10 cellular contexts compared by ENCODE assay signal in the genomic region with DNA sequence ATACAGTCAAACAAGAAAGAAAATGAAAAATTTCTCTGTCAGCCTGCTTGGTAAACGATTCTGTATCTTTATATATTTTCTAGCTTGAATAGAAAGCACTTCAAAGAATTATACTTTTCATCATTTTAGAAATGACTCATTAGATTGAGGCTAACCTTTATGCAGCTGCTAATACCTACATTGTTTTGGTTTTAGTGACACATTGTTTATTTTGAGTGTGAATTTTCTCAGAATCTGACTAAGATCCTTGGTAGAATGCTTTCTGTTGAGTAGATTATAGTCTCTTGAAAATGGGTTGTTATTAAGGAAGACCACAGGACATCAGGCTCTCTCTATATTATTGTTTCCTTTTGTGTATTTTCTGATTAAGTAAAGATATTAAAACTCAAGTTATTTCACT. TPM values are rescaled to one million over a fixed set of nuclear protein-coding genes. Genes with fewer than 3 reads are reported as not detected.
DNase-seq lines count a peak whose midpoint lies in the region; ATAC-seq lines count a peak whose summit lies in the region.
"Had no signal": no experiment of that assay in that cellular context is flagged by ENCODE, and none has a peak within 500 bp of the region (broad histone marks: within the 10 kb centered on the region; RNA-seq: fewer than 3 reads in every experiment).

A gene with protein sequence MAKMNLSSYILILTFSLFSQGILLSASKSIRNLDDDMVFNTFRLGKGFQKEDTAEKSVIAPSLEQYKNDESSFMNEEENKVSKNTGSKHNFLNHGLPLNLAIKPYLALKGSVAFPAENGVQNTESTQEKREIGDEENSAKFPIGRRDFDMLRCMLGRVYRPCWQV (minus strand): TSS at position 45 of the 400 bp plus-strand sequence. CDS start 63 bp downstream, outside the sequence.

- peaks cover 0 to 5% of the 10 kb centered on the region in 2 donors for H3K36me3 Mint-ChIP-seq in activated naive CD4-positive, alpha-beta T cell treated with anti-CD3 and anti-CD28 coated beads, Interleukin-2, amount 50 U/mL, for 72 hours
- peaks cover 15% of the 10 kb centered on the region for H3K36me3 Mint-ChIP-seq in activated naive CD8-positive, alpha-beta T cell treated with anti-CD3 and anti-CD28 coated beads, Interleukin-2, amount 10 ng/mL, durations not matched to agents 7 days and 5 days

- ATAC-seq in activated naive CD4-positive, alpha-beta T cell treated with anti-CD3 and anti-CD28 coated beads, Interleukin-2, amount 50 U/mL, for 72 hours: peak; percentile 54 to 97
- peak; percentile 73 for ATAC-seq in HG02981 (IDR thresholded peaks at IDR 0.05; ENCODE audit: unreplicated experiment)
- peak; percentile 78 for ATAC-seq in activated naive CD8-positive, alpha-beta T cell treated with anti-CD3 and anti-CD28 coated beads, Interleukin-2, amount 10 ng/mL, durations not matched to agents 7 days and 5 days (ENCODE audit: low read depth)
- ATAC-seq in stimulated activated naive CD8-positive, alpha-beta T cell treated with anti-CD3 and anti-CD28 coated beads, Interleukin-15, amount 100 ng/mL, for 72 hours: peak; percentile 100

- H3K4me3 Mint-ChIP-seq in activated naive CD8-positive, alpha-beta T cell treated with anti-CD3 and anti-CD28 coated beads, Interleukin-2, amount 10 ng/mL, durations not matched to agents 7 days and 5 days: no peak within 1 kb of the TSS
- H3K4me3 Mint-ChIP-seq in stimulated activated naive CD8-positive, alpha-beta T cell treated with anti-CD3 and anti-CD28 coated beads, Interleukin-15, amount 100 ng/mL, for 72 hours: peak within 1 kb of the TSS in 1 of 2 donors; percentile 33
- H3K4me3 Mint-ChIP-seq: activated B cell treated with CpG ODN at 0.5 μM for 24 hours had no signal

- H3K27me3 Mint-ChIP-seq in activated naive CD8-positive, alpha-beta T cell treated with anti-CD3 and anti-CD28 coated beads, Interleukin-2, amount 10 ng/mL, durations not matched to agents 7 days and 5 days: no peaks in the 10 kb centered on the region
- H3K27me3 Mint-ChIP-seq in stimulated activated naive CD8-positive, alpha-beta T cell treated with anti-CD3 and anti-CD28 coated beads, Interleukin-15, amount 100 ng/mL, for 72 hours: no peaks in the 10 kb centered on the region
- H3K27me3 Mint-ChIP-seq: activated B cell treated with CpG ODN at 0.5 μM for 24 hours had no signal

- no peaks in the 10 kb centered on the region for H3K9me3 Mint-ChIP-seq in activated naive CD4-positive, alpha-beta T cell treated with anti-CD3 and anti-CD28 coated beads, Interleukin-2, amount 50 U/mL, for 72 hours
- H3K9me3 Mint-ChIP-seq in activated naive CD8-positive, alpha-beta T cell treated with anti-CD3 and anti-CD28 coated beads, Interleukin-2, amount 10 ng/mL, durations not matched to agents 7 days and 5 days: no peaks in the 10 kb centered on the region
- no peaks in the 10 kb centered on the region for H3K9me3 Mint-ChIP-seq in stimulated activated naive CD8-positive, alpha-beta T cell treated with anti-CD3 and anti-CD28 coated beads, Interleukin-15, amount 100 ng/mL, for 72 hours
- H3K9me3 Mint-ChIP-seq: activated B cell treated with CpG ODN at 0.5 μM for 24 hours had no signal

- POLR2A ChIA-PET in activated naive CD8-positive, alpha-beta T cell treated with anti-CD3 and anti-CD28 coated beads, Interleukin-2, amount 10 ng/mL, durations not matched to agents 7 days and 5 days (lab: Charles Lee): no interaction called here

- H3K4me1 Mint-ChIP-seq in activated naive CD8-positive, alpha-beta T cell treated with anti-CD3 and anti-CD28 coated beads, Interleukin-2, amount 10 ng/mL, durations not matched to agents 7 days and 5 days: peaks cover 1% of the 10 kb centered on the region
- H3K4me1 Mint-ChIP-seq in stimulated activated naive CD8-positive, alpha-beta T cell treated with anti-CD3 and anti-CD28 coated beads, Interleukin-15, amount 100 ng/mL, for 72 hours: peaks cover 10% of the 10 kb centered on the region

- H3K27ac Mint-ChIP-seq in activated naive CD4-positive, alpha-beta T cell treated with anti-CD3 and anti-CD28 coated beads, Interleukin-2, amount 50 U/mL, for 72 hours: no peak within 1 kb of the TSS
- H3K27ac Mint-ChIP-seq in activated naive CD8-positive, alpha-beta T cell treated with anti-CD3 and anti-CD28 coated beads, Interleukin-2, amount 10 ng/mL, durations not matched to agents 7 days and 5 days: no peak within 1 kb of the TSS
- peak within 1 kb of the TSS in 1 of 2 donors; percentile 54 for H3K27ac Mint-ChIP-seq in stimulated activated naive CD8-positive, alpha-beta T cell treated with anti-CD3 and anti-CD28 coated beads, Interleukin-15, amount 100 ng/mL, for 72 hours
- H3K27ac Mint-ChIP-seq: activated B cell treated with CpG ODN at 0.5 μM for 24 hours had no signal

- DNase-seq in activated naive CD4-positive, alpha-beta T cell treated with anti-CD3 and anti-CD28 coated beads, Interleukin-2, amount 50 U/mL, for 72 hours (ENCODE audit: low spot score in 2 of 2): no peak
- no peak for DNase-seq in activated naive CD4-positive, alpha-beta T cell (lab: John Stamatoyannopoulos, UW)
- DNase-seq in activated naive CD8-positive, alpha-beta T cell treated with anti-CD3 and anti-CD28 coated beads, Interleukin-2, amount 10 ng/mL, durations not matched to agents 7 days and 5 days: no peak
- DNase-seq in stimulated activated naive CD8-positive, alpha-beta T cell treated with anti-CD3 and anti-CD28 coated beads, Interleukin-15, amount 100 ng/mL, for 72 hours: no peak
- DNase-seq in NCI-H748 (lab: John Stamatoyannopoulos, UW; ENCODE audit: unreplicated experiment) (no peak), NCI-H446 (lab: John Stamatoyannopoulos, UW) (no peak), occipital lobe (lab: John Stamatoyannopoulos, UW) (no peak)
- DNase-seq: activated B cell treated with CpG ODN at 0.5 μM for 24 hours, NCI-H2227 treated with DMSO at 0.1 percent for 48 hours had no signal

RNA-seq across cellular contexts. Expression of the gene that starts here (rescaled TPM):
- under 1 TPM in 1 of 2 donors, not detected in 1; 0.35 TPM for total RNA-seq in activated naive CD4-positive, alpha-beta T cell treated with anti-CD3 and anti-CD28 coated beads, Interleukin-2, amount 50 U/mL, for 72 hours
- not detected for total RNA-seq in activated naive CD8-positive, alpha-beta T cell treated with anti-CD3 and anti-CD28 coated beads, Interleukin-2, amount 10 ng/mL, durations not matched to agents 7 days and 5 days
- total RNA-seq in occipital lobe: not detected
- total RNA-seq: activated B cell treated with CpG ODN at 0.5 μM for 24 hours had no signal

Comparison
In these comparisons a context has a peak if more than half of its experiments do, and no peak if none do; other contexts are left out.
1. Peak in ATAC-seq in activated naive CD4-positive, alpha-beta T cell treated with anti-CD3 and anti-CD28 coated beads, Interleukin-2, amount 50 U/mL, for 72 hours; RNA of the gene not detected or under 1 TPM.
2. Peak in ATAC-seq in activated naive CD8-positive, alpha-beta T cell treated with anti-CD3 and anti-CD28 coated beads, Interleukin-2, amount 10 ng/mL, durations not matched to agents 7 days and 5 days; RNA of the gene not detected or under 1 TPM.